ENCODE assay signal across 12 cellular contexts in the genomic region with DNA sequence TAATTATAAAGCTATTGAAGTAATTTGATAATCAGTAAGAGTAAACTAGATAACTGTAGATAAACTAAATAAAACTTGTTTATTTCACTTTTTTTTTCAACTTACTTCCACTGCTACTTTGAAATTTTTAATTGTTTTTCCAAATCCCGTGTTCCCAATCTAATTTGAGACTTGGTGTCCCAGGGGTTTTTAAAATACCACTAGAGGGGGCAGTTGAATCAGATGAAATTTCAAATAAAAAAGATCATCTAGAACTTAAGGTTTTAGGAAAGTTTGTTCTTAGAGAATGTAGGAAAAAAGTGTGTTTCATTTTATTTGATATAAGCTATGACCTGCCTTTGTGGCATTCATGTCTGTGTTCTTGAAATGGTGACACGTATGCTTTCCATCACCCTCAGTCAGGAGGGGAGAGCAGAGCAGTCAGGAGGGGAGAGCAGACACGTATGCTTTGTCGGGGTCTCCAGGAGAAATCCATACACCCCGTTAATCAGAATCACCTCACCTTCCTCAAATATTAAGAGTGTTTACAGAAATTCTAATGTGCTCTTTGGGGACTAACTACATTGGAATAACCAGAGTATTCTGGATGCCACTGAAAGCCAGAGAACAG. TPM values are rescaled to one million over a fixed set of nuclear protein-coding genes. Genes with fewer than 3 reads are reported as not detected.
DNase-seq lines count a peak whose midpoint lies in the region; ATAC-seq and TF ChIP-seq lines count a peak whose summit lies in the region.
"Had no signal": no experiment of that assay in that cellular context is flagged by ENCODE, and none has a peak within 500 bp of the region (broad histone marks: within the 10 kb centered on the region; RNA-seq: fewer than 3 reads in every experiment).

No MANE protein-coding gene starts in this region.

- peaks cover 0 to 25% (median 12%) of the 10 kb centered on the region in 7 donors for H3K27me3 ChIP-seq in heart right ventricle
- peaks cover 0 to 6% of the 10 kb centered on the region in 2 donors for H3K27me3 ChIP-seq in naive thymus-derived CD4-positive, alpha-beta T cell (ENCODE audit: control insufficient read depth in 2 of 2, insufficient read depth in 2 of 2, low read length in 2 of 2)
- H3K27me3 ChIP-seq: SJSA1 had no signal

- H3K36me3 ChIP-seq in heart right ventricle, result no peaks in the 10 kb centered on the region
- no peaks in the 10 kb centered on the region for H3K36me3 ChIP-seq in naive thymus-derived CD4-positive, alpha-beta T cell (ENCODE audit: control insufficient read depth in 2 of 3, insufficient read depth in 3 of 3, low read length in 3 of 3)
- H3K36me3 ChIP-seq: SJSA1, spleen had no signal

- H3K36me3 Mint-ChIP-seq in type B pancreatic cell, result no peaks in the 10 kb centered on the region
- H3K36me3 Mint-ChIP-seq in naive thymus-derived CD4-positive, alpha-beta T cell, result no peaks in the 10 kb centered on the region

- H3K4me3 Mint-ChIP-seq in type B pancreatic cell, result no peak overlapping the region
- no peak overlapping the region for H3K4me3 Mint-ChIP-seq in naive thymus-derived CD4-positive, alpha-beta T cell

- POLR2A ChIA-PET in naive thymus-derived CD4-positive, alpha-beta T cell (lab: Charles Lee), result no interaction called here

- H3K4me3 ChIP-seq in heart right ventricle (no peak overlapping the region), fibroblast of the aortic adventitia (ENCODE audit: low read depth, low read length) (no peak overlapping the region)
- H3K4me3 ChIP-seq in naive thymus-derived CD4-positive, alpha-beta T cell (ENCODE audit: low read length), result no peak overlapping the region
- H3K4me3 ChIP-seq: SJSA1, spleen had no signal

- H3K9me3 Mint-ChIP-seq in type B pancreatic cell, result no peaks in the 10 kb centered on the region
- peaks cover 0 to 4% (median 0%) of the 10 kb centered on the region in 11 donors for H3K9me3 Mint-ChIP-seq in naive thymus-derived CD4-positive, alpha-beta T cell

- peak in 8 of 9 donors; percentile 16 to 58 (median 49) for TF ChIP-seq CTCF in heart right ventricle (IDR thresholded peaks at IDR 0.05)
- TF ChIP-seq CTCF in fibroblast of the aortic adventitia (IDR thresholded peaks at IDR 0.05; ENCODE audit: insufficient read depth, low read length), result peak; percentile 59
- TF ChIP-seq CTCF in type B pancreatic cell (conservative IDR thresholded peaks at IDR 0.05), result peak; percentile 76

- H3K27me3 Mint-ChIP-seq in type B pancreatic cell, result peaks cover 38% of the 10 kb centered on the region
- H3K27me3 Mint-ChIP-seq in naive thymus-derived CD4-positive, alpha-beta T cell, result peaks cover 16 to 32% (median 20%) of the 10 kb centered on the region in 5 donors

- intact Hi-C loops in heart right ventricle (cut with DNase I) (loop anchor here in 3 of 10 donors (5.0 to 10.0 kb wide), 3 partner anchors 130 to 363 kb away; no protein-coding TSS in a partner anchor), Right ventricle myocardium superior (cut with DNase I) (no loop called here)
- intact Hi-C loops in naive thymus-derived CD4-positive, alpha-beta T cell (cut with micrococcal nuclease), result loop anchor here in 1 of 2 donors (5.0 kb wide), 1 partner anchor 212 kb away; no protein-coding TSS in a partner anchor

- no peaks in the 10 kb centered on the region for H3K4me1 ChIP-seq in heart right ventricle
- no peaks in the 10 kb centered on the region for H3K4me1 ChIP-seq in naive thymus-derived CD4-positive, alpha-beta T cell (ENCODE audit: control insufficient read depth in 2 of 2, insufficient read depth in 2 of 2, low read length in 2 of 2)
- H3K4me1 ChIP-seq: SJSA1, spleen had no signal

- H3K27ac Mint-ChIP-seq in type B pancreatic cell, result no peak overlapping the region
- no peak overlapping the region for H3K27ac Mint-ChIP-seq in naive thymus-derived CD4-positive, alpha-beta T cell

- CTCF ChIA-PET in naive thymus-derived CD4-positive, alpha-beta T cell (lab: Charles Lee), result interaction anchor here (0.7 to 2.2 kb wide), 5 partner anchors 29 to 464 kb away, joined by 3 to 9 read pairs (median 4); no protein-coding TSS in a partner anchor

- ATAC-seq in heart right ventricle (no peak), Right ventricle myocardium superior (ENCODE audit: poor library complexity) (no peak), HG03439 (IDR thresholded peaks at IDR 0.05; ENCODE audit: unreplicated experiment) (no peak)
- no peak for ATAC-seq in naive thymus-derived CD4-positive, alpha-beta T cell

- no peaks in the 10 kb centered on the region for H3K9me3 ChIP-seq in heart right ventricle
- no peaks in the 10 kb centered on the region for H3K9me3 ChIP-seq in naive thymus-derived CD4-positive, alpha-beta T cell (ENCODE audit: control insufficient read depth in 2 of 3, low read length in 3 of 3)
- H3K9me3 ChIP-seq: SJSA1, spleen had no signal

- DNase-seq in heart right ventricle (no peak), Right ventricle myocardium superior (no peak), RPMI8226 (peak; percentile 4), fibroblast of the aortic adventitia (ENCODE audit: low read depth) (peak; percentile 36), type B pancreatic cell (ENCODE audit: extremely low spot score, unreplicated experiment) (no peak)
- no peak for DNase-seq in stimulated activated CD4-positive, alpha-beta T cell treated with anti-CD3 and anti-CD28 coated beads, Interleukin-4, amount 100 ng/mL, for 4 hours
- no peak for DNase-seq in naive thymus-derived CD4-positive, alpha-beta T cell
- DNase-seq: activated effector memory CD4-positive, alpha-beta T cell treated with anti-CD3 and anti-CD28 coated beads, Interleukin-2, amount 50 U/mL, for 16 hours; COR-L47; spleen had no signal

- WGBS in heart right ventricle, 2 donors, result 46% methylated on average over 5 of the region's 5 CpGs

- no peak overlapping the region for H3K27ac ChIP-seq in heart right ventricle
- no peak overlapping the region for H3K27ac ChIP-seq in naive thymus-derived CD4-positive, alpha-beta T cell (ENCODE audit: low read depth, low read length)
- H3K27ac ChIP-seq: SJSA1, spleen had no signal

- H3K4me1 Mint-ChIP-seq in type B pancreatic cell (ENCODE audit: unreplicated experiment), result peaks cover 3% of the 10 kb centered on the region
- peaks cover 0 to 2% (median 0%) of the 10 kb centered on the region in 7 donors for H3K4me1 Mint-ChIP-seq in naive thymus-derived CD4-positive, alpha-beta T cell

RNA-seq across cellular contexts. Expression of gene C10orf67, which starts 49.9 kb away (rescaled TPM):
- 1 to 10 TPM in 1 of 10 donors, under 1 TPM in 9; 0.25 to 1.5 (median 0.47) TPM for total RNA-seq in heart right ventricle
- polyA plus RNA-seq in heart right ventricle, result under 1 TPM; 0.15 to 0.42 TPM
- 0.54 TPM for total RNA-seq in Right ventricle myocardium superior
- total RNA-seq in fibroblast of the aortic adventitia (ENCODE audit: low replicate concordance), result 0.09 TPM in 1 of 2 replicates, not detected in the other
- 0.12 and 0.17 TPM in 2 replicates for total RNA-seq in type B pancreatic cell (ENCODE audit: low replicate concordance)
- total RNA-seq in naive thymus-derived CD4-positive, alpha-beta T cell, result not detected
- not detected for polyA plus RNA-seq in naive thymus-derived CD4-positive, alpha-beta T cell
- total RNA-seq: SJSA1 had no signal

Comparison
In these comparisons a context has a peak if more than half of its experiments do, and no peak if none do; other contexts are left out.
1. DNase-seq: peak in RPMI8226 (single experiment) and fibroblast of the aortic adventitia (single experiment); none in heart right ventricle (0 of 2), Right ventricle myocardium superior (single experiment), type B pancreatic cell (single experiment), stimulated activated CD4-positive, alpha-beta T cell treated with anti-CD3 and anti-CD28 coated beads, Interleukin-4, amount 100 ng/mL, for 4 hours (0 of 2) and naive thymus-derived CD4-positive, alpha-beta T cell (0 of 9).
2. Peak in every context shown above with its lines, with median percentiles within 50 percentile points of each other: CTCF ChIP-seq.